24 cellular contexts compared by ENCODE assay signal in genomic region chr5:138961711-138962110, GRCh38.
"Had no signal": no experiment of that assay in that cellular context is flagged by ENCODE, and none has a peak within 500 bp of the region (broad histone marks: within the 10 kb centered on the region; RNA-seq: fewer than 3 reads in every experiment).

No MANE protein-coding gene starts in this region.

- H3K36me3 Mint-ChIP-seq: naive thymus-derived CD8-positive, alpha-beta T cell; stimulated activated effector memory CD8-positive, alpha-beta T cell treated with anti-CD3 and anti-CD28 coated beads, Interleukin-12 subunit alpha, Interleukin-12 subunit beta, amount 100 ng/mL, for 72 hours had no signal

- H3K27ac ChIP-seq: esophagus squamous epithelium, gastroesophageal sphincter, ovary, prostate gland, right lobe of liver, upper lobe of right lung, vagina had no signal

- H3K27me3 Mint-ChIP-seq: effector memory CD8-positive, alpha-beta T cell; naive thymus-derived CD8-positive, alpha-beta T cell; stimulated activated naive CD8-positive, alpha-beta T cell treated with anti-CD3 and anti-CD28 coated beads, Interleukin-15, Interleukin-2, amounts not matched to agents 100 ng/mL and 50 ng/mL, for 24 hours had no signal

- H3K36me3 ChIP-seq: esophagus squamous epithelium, gastroesophageal sphincter, ovary, prostate gland, right lobe of liver, tibial nerve, upper lobe of right lung, vagina had no signal

- H3K9me3 ChIP-seq: esophagus squamous epithelium, gastroesophageal sphincter, mucosa of descending colon, ovary, prostate gland, right lobe of liver, tibial nerve, upper lobe of right lung, vagina had no signal

- DNase-seq: cortex of kidney; effector memory CD8-positive, alpha-beta T cell; esophagus squamous epithelium; foreskin fibroblast; immature natural killer cell; kidney; left cardiac atrium; left ventricle myocardium superior; mucosa of descending colon; naive thymus-derived CD8-positive, alpha-beta T cell; nucleus accumbens; ovary; retina; right lobe of liver; stimulated activated CD4-positive, alpha-beta T cell treated with anti-CD3 and anti-CD28 coated beads, Interleukin-4, amount 100 ng/mL, for 1 hour; stimulated activated CD8-positive, alpha-beta memory T cell treated with anti-CD3 and anti-CD28 coated beads, Interleukin-4, amount 100 ng/mL, for 48 hours had no signal

- H3K9me3 Mint-ChIP-seq: effector memory CD8-positive, alpha-beta T cell; immature natural killer cell; naive thymus-derived CD8-positive, alpha-beta T cell; neural crest cell; stimulated activated effector memory CD8-positive, alpha-beta T cell treated with anti-CD3 and anti-CD28 coated beads, Interleukin-12 subunit alpha, Interleukin-12 subunit beta, amount 100 ng/mL, for 72 hours; stimulated activated naive CD8-positive, alpha-beta T cell treated with anti-CD3 and anti-CD28 coated beads, Interleukin-15, Interleukin-2, amounts not matched to agents 100 ng/mL and 50 ng/mL, for 24 hours had no signal

- H3K4me3 ChIP-seq: esophagus squamous epithelium, gastroesophageal sphincter, mucosa of descending colon, ovary, prostate gland, right lobe of liver, tibial nerve, upper lobe of right lung, vagina had no signal

- H3K4me1 ChIP-seq: esophagus squamous epithelium, prostate gland, right lobe of liver, upper lobe of right lung had no signal

- H3K4me3 Mint-ChIP-seq: effector memory CD8-positive, alpha-beta T cell; immature natural killer cell; naive thymus-derived CD8-positive, alpha-beta T cell; stimulated activated effector memory CD8-positive, alpha-beta T cell treated with anti-CD3 and anti-CD28 coated beads, Interleukin-12 subunit alpha, Interleukin-12 subunit beta, amount 100 ng/mL, for 72 hours; stimulated activated naive CD8-positive, alpha-beta T cell treated with anti-CD3 and anti-CD28 coated beads, Interleukin-15, Interleukin-2, amounts not matched to agents 100 ng/mL and 50 ng/mL, for 24 hours had no signal

- H3K4me1 Mint-ChIP-seq: immature natural killer cell; naive thymus-derived CD8-positive, alpha-beta T cell; stimulated activated effector memory CD8-positive, alpha-beta T cell treated with anti-CD3 and anti-CD28 coated beads, Interleukin-12 subunit alpha, Interleukin-12 subunit beta, amount 100 ng/mL, for 72 hours had no signal

- H3K27ac Mint-ChIP-seq: effector memory CD8-positive, alpha-beta T cell; stimulated activated effector memory CD8-positive, alpha-beta T cell treated with anti-CD3 and anti-CD28 coated beads, Interleukin-12 subunit alpha, Interleukin-12 subunit beta, amount 100 ng/mL, for 72 hours; stimulated activated naive CD8-positive, alpha-beta T cell treated with anti-CD3 and anti-CD28 coated beads, Interleukin-15, Interleukin-2, amounts not matched to agents 100 ng/mL and 50 ng/mL, for 24 hours had no signal

- H3K27me3 ChIP-seq: esophagus squamous epithelium, gastroesophageal sphincter, ovary, right lobe of liver, tibial nerve, upper lobe of right lung, vagina had no signal

- ATAC-seq: effector memory CD8-positive, alpha-beta T cell; gastroesophageal sphincter; left cardiac atrium; left ventricle myocardium superior; mucosa of descending colon; naive thymus-derived CD8-positive, alpha-beta T cell; stimulated activated effector memory CD8-positive, alpha-beta T cell treated with anti-CD3 and anti-CD28 coated beads, Interleukin-12 subunit alpha, Interleukin-12 subunit beta, amount 100 ng/mL, for 72 hours had no signal
